16 cellular contexts compared by ENCODE assay signal in genomic region chr16:2476741-2477140, GRCh38. TPM values are rescaled to one million over a fixed set of nuclear protein-coding genes. Genes with fewer than 3 reads are reported as not detected.
DNase-seq lines count a peak whose midpoint lies in the region; ATAC-seq, FAIRE-seq and TF ChIP-seq lines count a peak whose summit lies in the region.
"Had no signal": no experiment of that assay in that cellular context is flagged by ENCODE, and none has a peak within 500 bp of the region (broad histone marks: within the 10 kb centered on the region; RNA-seq: fewer than 3 reads in every experiment).

No MANE protein-coding gene starts in this region.

- POLR2A ChIA-PET in activated CD4-positive, alpha-beta T cell treated with anti-CD3 and anti-CD28 coated beads for 36 hours (lab: Charles Lee): no interaction called here

- no peak overlapping the region for H3K27ac Mint-ChIP-seq in activated CD4-positive, alpha-beta T cell treated with anti-CD3 and anti-CD28 coated beads for 36 hours
- H3K27ac Mint-ChIP-seq in T-helper 17 cell (no peak overlapping the region), neural crest cell (ENCODE audit: unreplicated experiment) (no peak overlapping the region)
- H3K27ac Mint-ChIP-seq in effector memory CD8-positive, alpha-beta T cell: peak overlapping the region in 1 of 2 donors; percentile 28

- H3K4me3 ChIP-seq in psoas muscle: no peak overlapping the region
- H3K4me3 ChIP-seq: A549 had no signal

- CTCF ChIA-PET in activated CD4-positive, alpha-beta T cell treated with anti-CD3 and anti-CD28 coated beads for 36 hours (lab: Charles Lee): no interaction called here

- H3K27me3 Mint-ChIP-seq in activated CD4-positive, alpha-beta T cell treated with anti-CD3 and anti-CD28 coated beads for 36 hours: peaks cover 8% of the 10 kb centered on the region
- H3K27me3 Mint-ChIP-seq in T-helper 17 cell: peaks cover 7% of the 10 kb centered on the region
- peaks cover 0 to 18% of the 10 kb centered on the region in 2 donors for H3K27me3 Mint-ChIP-seq in effector memory CD8-positive, alpha-beta T cell
- peaks cover 14% of the 10 kb centered on the region for H3K27me3 Mint-ChIP-seq in neural crest cell (ENCODE audit: low read depth)

- peak overlapping the region; percentile 60 for H3K4me3 Mint-ChIP-seq in activated CD4-positive, alpha-beta T cell treated with anti-CD3 and anti-CD28 coated beads for 36 hours
- H3K4me3 Mint-ChIP-seq in T-helper 17 cell: peak overlapping the region; percentile 72
- H3K4me3 Mint-ChIP-seq in effector memory CD8-positive, alpha-beta T cell: peak overlapping the region; percentile 71 to 75
- H3K4me3 Mint-ChIP-seq in neural crest cell: peak overlapping the region; percentile 86

- H3K36me3 Mint-ChIP-seq in activated CD4-positive, alpha-beta T cell treated with anti-CD3 and anti-CD28 coated beads for 36 hours (ENCODE audit: low read depth): no peaks in the 10 kb centered on the region
- H3K36me3 Mint-ChIP-seq in T-helper 17 cell (ENCODE audit: low read depth) (no peaks in the 10 kb centered on the region), neural crest cell (ENCODE audit: low read depth) (no peaks in the 10 kb centered on the region)
- no peaks in the 10 kb centered on the region for H3K36me3 Mint-ChIP-seq in effector memory CD8-positive, alpha-beta T cell (ENCODE audit: insufficient read depth)

- H3K27me3 ChIP-seq in psoas muscle (ENCODE audit: insufficient read depth in 3 of 3, low read length in 2 of 3): peaks cover 0 to 11% (median 0%) of the 10 kb centered on the region in 3 donors

- no peak for DNase-seq in activated CD4-positive, alpha-beta T cell treated with anti-CD3 and anti-CD28 coated beads for 36 hours
- no peak for DNase-seq in activated CD4-positive, alpha-beta T cell treated with anti-CD3 and anti-CD28 coated beads for 1 hour
- DNase-seq in T-helper 17 cell (no peak), neural crest cell (ENCODE audit: low read depth, low spot score) (no peak), D721Med (ENCODE audit: insufficient read length, low spot score) (no peak), psoas muscle (no peak)
- DNase-seq in effector memory CD8-positive, alpha-beta T cell: no peak
- DNase-seq: dorsolateral prefrontal cortex, mesenchymal stem cell, NCI-H2107, posterior cingulate gyrus, T-helper 9 cell had no signal

- H3K4me1 Mint-ChIP-seq in activated CD4-positive, alpha-beta T cell treated with anti-CD3 and anti-CD28 coated beads for 36 hours: peaks cover 6% of the 10 kb centered on the region
- H3K4me1 Mint-ChIP-seq in T-helper 17 cell (peaks cover 25% of the 10 kb centered on the region), neural crest cell (peaks cover 21% of the 10 kb centered on the region)
- peaks cover 15 to 26% of the 10 kb centered on the region in 2 donors for H3K4me1 Mint-ChIP-seq in effector memory CD8-positive, alpha-beta T cell (ENCODE audit: low read depth in 2 of 2)

- peaks cover 10% of the 10 kb centered on the region for H3K4me1 ChIP-seq in psoas muscle

- H3K9me3 ChIP-seq in T-helper 17 cell (ENCODE audit: control insufficient read depth, low read length, poor library complexity, severe bottlenecking) (no peaks in the 10 kb centered on the region), psoas muscle (no peaks in the 10 kb centered on the region)
- H3K9me3 ChIP-seq: A549 had no signal

- ATAC-seq in activated CD4-positive, alpha-beta T cell treated with anti-CD3 and anti-CD28 coated beads for 36 hours: no peak
- no peak for ATAC-seq in T-helper 17 cell
- no peak for ATAC-seq in effector memory CD8-positive, alpha-beta T cell (replicated peaks)
- ATAC-seq in GM21447 (IDR thresholded peaks at IDR 0.05; ENCODE audit: unreplicated experiment): no peak
- no peak for ATAC-seq in psoas muscle
- ATAC-seq: A549 had no signal

- TF ChIP-seq CTCF in neural crest cell (conservative IDR thresholded peaks at IDR 0.05) (no peak), D721Med (IDR thresholded peaks at IDR 0.05; ENCODE audit: insufficient read depth, missing control alignments) (no peak), psoas muscle (IDR thresholded peaks at IDR 0.05) (no peak)

- no peaks in the 10 kb centered on the region for H3K9me3 Mint-ChIP-seq in activated CD4-positive, alpha-beta T cell treated with anti-CD3 and anti-CD28 coated beads for 36 hours (ENCODE audit: low read depth)
- no peaks in the 10 kb centered on the region for H3K9me3 Mint-ChIP-seq in effector memory CD8-positive, alpha-beta T cell
- no peaks in the 10 kb centered on the region for H3K9me3 Mint-ChIP-seq in neural crest cell

- no peak overlapping the region for H3K27ac ChIP-seq in psoas muscle
- H3K27ac ChIP-seq: A549, RWPE1 had no signal

- no peak for FAIRE-seq in D721Med (lab: Jason Lieb, UNC)
- FAIRE-seq: A549, H54 had no signal

- no peaks in the 10 kb centered on the region for H3K36me3 ChIP-seq in psoas muscle (ENCODE audit: insufficient read depth in 1 of 2, low read depth in 1 of 2)

- intact Hi-C loops in activated CD4-positive, alpha-beta T cell treated with anti-CD3 and anti-CD28 coated beads for 36 hours (cut with DNase I, micrococcal nuclease): loop anchor here in 1 of 2 experiments (5.0 kb wide), 1 partner anchor 36 kb away; the partner anchor contains the start of gene ATP6V0C
- intact Hi-C loops in psoas muscle (cut with DNase I): no loop called here

- WGBS in psoas muscle, 3 donors: 89% methylated on average over 3 of the region's 3 CpGs

RNA-seq across cellular contexts. Expression of gene TBC1D24, which starts 1.8 kb away (rescaled TPM):
- total RNA-seq in activated CD4-positive, alpha-beta T cell treated with anti-CD3 and anti-CD28 coated beads for 36 hours: 10 to 100 TPM; 10.4 to 12.7 TPM
- 1 to 10 TPM; 4.4 to 8.4 TPM for total RNA-seq in T-helper 17 cell
- total RNA-seq in neural crest cell: 30.0 and 32.5 TPM in 2 replicates
- total RNA-seq in psoas muscle: 1 to 10 TPM; 6.0 to 8.9 (median 6.5) TPM
- polyA plus RNA-seq in psoas muscle: 1 to 10 TPM; 3.2 to 5.4 (median 4.8) TPM

RNA-seq across cellular contexts. Expression of gene NTN3, which starts 5.6 kb away (rescaled TPM):
- total RNA-seq in activated CD4-positive, alpha-beta T cell treated with anti-CD3 and anti-CD28 coated beads for 36 hours: not detected
- total RNA-seq in T-helper 17 cell (not detected), neural crest cell (4.8 and 5.1 TPM in 2 replicates), psoas muscle (under 1 TPM in 3 of 4 donors, not detected in 1; 0.13 to 0.20 (median 0.14) TPM)
- under 1 TPM in 1 of 3 donors, not detected in 2; 0.01 TPM for polyA plus RNA-seq in psoas muscle
- polyA plus RNA-seq: A549 had no signal

RNA-seq across cellular contexts. Expression of gene TEDC2, which starts 16.8 kb away (rescaled TPM):
- 10 to 100 TPM; 21.0 to 23.1 TPM for total RNA-seq in activated CD4-positive, alpha-beta T cell treated with anti-CD3 and anti-CD28 coated beads for 36 hours
- total RNA-seq in T-helper 17 cell (under 1 TPM; 0.70 to 0.85 TPM), neural crest cell (65.1 and 66.5 TPM in 2 replicates), psoas muscle (1 to 10 TPM in 1 of 4 donors, under 1 TPM in 3; 0.25 to 1.1 (median 0.47) TPM)
- 1 to 10 TPM in 2 of 3 donors, under 1 TPM in 1; 0.34 to 3.0 (median 1.2) TPM for polyA plus RNA-seq in psoas muscle

RNA-seq across cellular contexts. Expression of gene ATP6V0C, which starts 37.0 kb away (rescaled TPM):
- total RNA-seq in activated CD4-positive, alpha-beta T cell treated with anti-CD3 and anti-CD28 coated beads for 36 hours: 100 to 1,000 TPM in 1 of 2 experiments, 10 to 100 TPM in 1; 91.7 to 130 TPM
- 100 to 1,000 TPM; 188 to 189 TPM for total RNA-seq in T-helper 17 cell
- total RNA-seq in neural crest cell: 154 and 159 TPM in 2 replicates
- 100 to 1,000 TPM; 116 to 193 (median 182) TPM for total RNA-seq in psoas muscle
- 100 to 1,000 TPM; 165 to 241 (median 174) TPM for polyA plus RNA-seq in psoas muscle

RNA-seq across cellular contexts. Expression of gene AMDHD2, which starts 43.4 kb away (rescaled TPM):
- total RNA-seq in activated CD4-positive, alpha-beta T cell treated with anti-CD3 and anti-CD28 coated beads for 36 hours: 10 to 100 TPM; 20.9 to 31.6 TPM
- total RNA-seq in T-helper 17 cell (100 to 1,000 TPM; 189 to 206 TPM), neural crest cell (50.9 and 58.3 TPM in 2 replicates), psoas muscle (10 to 100 TPM in 1 of 4 donors, 1 to 10 TPM in 3; 5.7 to 12.4 (median 9.3) TPM)
- polyA plus RNA-seq in psoas muscle: 10 to 100 TPM in 2 of 3 donors, 1 to 10 TPM in 1; 5.4 to 12.6 (median 11.8) TPM

Comparison
In these comparisons a context has a peak if more than half of its experiments do, and no peak if none do; other contexts are left out.
1. RNA of gene TEDC2, which starts 16.8 kb away (total RNA-seq): 65.1 to 66.5 TPM in neural crest cell and 21.0 to 23.1 TPM in activated CD4-positive, alpha-beta T cell treated with anti-CD3 and anti-CD28 coated beads for 36 hours; 0.70 to 0.85 TPM in T-helper 17 cell and 0.25 to 1.1 TPM in psoas muscle; every median in the first group is over 10 times any median in the second.
2. Peak in every context shown above with its lines, with median percentiles within 50 percentile points of each other: H3K4me3 Mint-ChIP-seq.